14 cellular contexts compared by ENCODE assay signal in the genomic region with DNA sequence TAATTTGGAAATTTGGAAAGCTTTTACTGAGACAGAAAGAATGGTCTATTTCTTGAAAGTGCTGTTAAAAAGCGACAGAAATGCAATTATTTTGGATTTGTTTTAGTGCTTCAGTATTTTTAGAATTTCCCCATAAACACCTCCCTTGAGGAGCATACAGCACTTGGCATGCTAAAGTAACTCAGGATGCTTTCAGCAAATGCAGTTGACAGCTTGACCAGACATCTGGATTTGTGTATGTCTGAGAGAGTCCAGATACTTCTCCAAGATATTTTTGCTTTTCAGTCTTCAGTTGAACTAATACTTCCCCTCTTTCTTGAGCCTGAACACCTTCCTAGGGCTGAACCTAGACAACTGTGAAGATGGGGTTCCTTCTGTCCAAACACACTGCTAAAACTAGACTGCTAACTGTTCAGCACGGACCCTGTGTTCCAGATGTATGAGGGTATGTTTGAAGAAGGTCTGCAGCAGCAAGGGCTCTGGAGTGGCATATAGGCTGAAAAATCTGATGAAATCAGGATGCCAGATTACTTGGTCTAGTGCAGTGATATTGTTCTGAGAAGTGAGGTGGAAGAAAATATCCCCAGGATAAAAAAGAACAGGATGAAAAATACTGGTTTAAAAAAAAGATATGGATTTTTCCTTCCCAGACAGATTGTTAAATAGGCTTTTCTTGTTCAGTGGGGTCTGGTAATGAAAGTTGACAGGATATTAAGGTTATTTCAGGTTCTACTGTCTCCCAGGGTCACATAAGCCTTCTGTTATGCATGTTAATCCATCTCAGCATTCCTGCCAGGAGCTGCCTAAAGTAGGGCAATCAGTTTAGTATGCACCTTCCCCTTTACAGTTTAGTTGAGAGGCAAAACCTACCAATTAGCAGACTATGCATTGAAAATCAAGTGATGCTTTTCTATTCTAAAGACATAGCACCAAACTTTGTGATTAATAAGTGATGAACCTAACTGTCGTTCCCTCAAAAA.
DNase-seq lines count a peak whose midpoint lies in the region; ATAC-seq and TF ChIP-seq lines count a peak whose summit lies in the region.
"Had no signal": no experiment of that assay in that cellular context is flagged by ENCODE, and none has a peak within 500 bp of the region (broad histone marks: within the 10 kb centered on the region; RNA-seq: fewer than 3 reads in every experiment).

No MANE protein-coding gene starts in this region.

- POLR2A ChIA-PET in CD4-positive, alpha-beta T cell (lab: Charles Lee) = no interaction called here

- no peaks in the 10 kb centered on the region for H3K27me3 Mint-ChIP-seq in activated naive CD8-positive, alpha-beta T cell treated with anti-CD3 and anti-CD28 coated beads for 36 hours
- no peaks in the 10 kb centered on the region for H3K27me3 Mint-ChIP-seq in CD4-positive, alpha-beta T cell
- H3K27me3 Mint-ChIP-seq: activated CD4-positive, alpha-beta memory T cell treated with anti-CD3 and anti-CD28 coated beads, Interleukin-2, amount 10 ng/mL, durations not matched to agents 7 days and 5 days; activated T-helper 17 cell treated with anti-CD3 and anti-CD28 coated beads, Interleukin-2, amount 50 U/mL, for 72 hours had no signal

- H3K27me3 ChIP-seq in osteoblast (ENCODE audit: insufficient read depth, low read length) = no peaks in the 10 kb centered on the region
- H3K27me3 ChIP-seq in CD4-positive, alpha-beta T cell (ENCODE audit: control insufficient read depth, insufficient read depth, low read length) = no peaks in the 10 kb centered on the region
- H3K27me3 ChIP-seq: body of pancreas, upper lobe of left lung had no signal

- H4K20me1 ChIP-seq in osteoblast (ENCODE audit: insufficient read depth, low read length) = no peaks in the 10 kb centered on the region

- H3K79me2 ChIP-seq in osteoblast (ENCODE audit: insufficient read depth, low read length) = no peaks in the 10 kb centered on the region

- CTCF ChIA-PET in CD4-positive, alpha-beta T cell (lab: Charles Lee) = no interaction called here

- no peaks in the 10 kb centered on the region for H3K4me1 ChIP-seq in osteoblast (ENCODE audit: insufficient read depth, low read length)
- H3K4me1 ChIP-seq: body of pancreas had no signal

- ATAC-seq in GM21528 (IDR thresholded peaks at IDR 0.05; ENCODE audit: low FRiP score, unreplicated experiment) (no peak), HG03159 (IDR thresholded peaks at IDR 0.05; ENCODE audit: unreplicated experiment) (no peak)
- ATAC-seq in CD4-positive, alpha-beta T cell (ENCODE audit: poor library complexity) = no peak
- ATAC-seq: activated T-helper 17 cell treated with anti-CD3 and anti-CD28 coated beads, Interleukin-2, amount 50 U/mL, for 72 hours; body of pancreas had no signal

- H3K4me1 Mint-ChIP-seq in activated naive CD8-positive, alpha-beta T cell treated with anti-CD3 and anti-CD28 coated beads for 36 hours = no peaks in the 10 kb centered on the region
- H3K4me1 Mint-ChIP-seq in CD4-positive, alpha-beta T cell (ENCODE audit: low read depth) = no peaks in the 10 kb centered on the region
- H3K4me1 Mint-ChIP-seq: activated CD4-positive, alpha-beta memory T cell treated with anti-CD3 and anti-CD28 coated beads, Interleukin-2, amount 10 ng/mL, durations not matched to agents 7 days and 5 days; activated T-helper 17 cell treated with anti-CD3 and anti-CD28 coated beads, Interleukin-2, amount 50 U/mL, for 72 hours had no signal

- intact Hi-C loops in CD4-positive, alpha-beta T cell (cut with DNase I, micrococcal nuclease) = no loop called here

- DNase-seq in DMS114 treated with DMSO at 0.1 percent for 48 hours (lab: John Stamatoyannopoulos, UW; ENCODE audit: unreplicated experiment) = peak; percentile 60
- DNase-seq in NCI-H82 (lab: John Stamatoyannopoulos, UW) = peak; percentile 96
- peak; percentile 58 for DNase-seq in dedifferentiated amniotic fluid mesenchymal stem cell (ENCODE audit: extremely low spot score)
- DNase-seq in osteoblast (ENCODE audit: insufficient read length, low spot score, missing footprints) = no peak
- no peak for DNase-seq in activated naive CD8-positive, alpha-beta T cell treated with anti-CD3 and anti-CD28 coated beads for 36 hours
- DNase-seq in CD4-positive, alpha-beta T cell = no peak
- DNase-seq: activated CD4-positive, alpha-beta memory T cell treated with anti-CD3 and anti-CD28 coated beads, Interleukin-2, amount 10 ng/mL, durations not matched to agents 7 days and 5 days; body of pancreas; glutamatergic neuron; stimulated activated CD4-positive, alpha-beta T cell treated with anti-CD3 and anti-CD28 coated beads, Interleukin-2, amount 100 ng/mL, for 48 hours; upper lobe of left lung had no signal

- H3K36me3 Mint-ChIP-seq in activated naive CD8-positive, alpha-beta T cell treated with anti-CD3 and anti-CD28 coated beads for 36 hours = no peaks in the 10 kb centered on the region
- H3K36me3 Mint-ChIP-seq in CD4-positive, alpha-beta T cell (ENCODE audit: low read depth) = no peaks in the 10 kb centered on the region

- peak overlapping the region; percentile 25 for H2AFZ ChIP-seq in osteoblast (ENCODE audit: low read length)

- H3K4me3 Mint-ChIP-seq in activated naive CD8-positive, alpha-beta T cell treated with anti-CD3 and anti-CD28 coated beads for 36 hours = no peak overlapping the region
- H3K4me3 Mint-ChIP-seq in CD4-positive, alpha-beta T cell = no peak overlapping the region
- H3K4me3 Mint-ChIP-seq: activated CD4-positive, alpha-beta memory T cell treated with anti-CD3 and anti-CD28 coated beads, Interleukin-2, amount 10 ng/mL, durations not matched to agents 7 days and 5 days; activated T-helper 17 cell treated with anti-CD3 and anti-CD28 coated beads, Interleukin-2, amount 50 U/mL, for 72 hours had no signal

- no peaks in the 10 kb centered on the region for H3K9me3 Mint-ChIP-seq in activated naive CD8-positive, alpha-beta T cell treated with anti-CD3 and anti-CD28 coated beads for 36 hours
- no peaks in the 10 kb centered on the region for H3K9me3 Mint-ChIP-seq in CD4-positive, alpha-beta T cell
- H3K9me3 Mint-ChIP-seq: activated CD4-positive, alpha-beta memory T cell treated with anti-CD3 and anti-CD28 coated beads, Interleukin-2, amount 10 ng/mL, durations not matched to agents 7 days and 5 days; activated T-helper 17 cell treated with anti-CD3 and anti-CD28 coated beads, Interleukin-2, amount 50 U/mL, for 72 hours had no signal

- no peak for TF ChIP-seq CTCF in osteoblast (IDR thresholded peaks at IDR 0.05; ENCODE audit: extremely low read depth, low read depth, low read length)
- no peak for TF ChIP-seq CTCF in CD4-positive, alpha-beta T cell (IDR thresholded peaks at IDR 0.05)

- no peak overlapping the region for H3K27ac ChIP-seq in osteoblast (ENCODE audit: low read depth, low read length)
- H3K27ac ChIP-seq in CD4-positive, alpha-beta T cell (ENCODE audit: low read depth, low read length) = no peak overlapping the region
- H3K27ac ChIP-seq: body of pancreas, upper lobe of left lung had no signal

- H3K4me3 ChIP-seq in osteoblast (ENCODE audit: insufficient read depth, low read length) = no peak overlapping the region
- H3K4me3 ChIP-seq: body of pancreas, upper lobe of left lung had no signal

- H3K27ac Mint-ChIP-seq in activated naive CD8-positive, alpha-beta T cell treated with anti-CD3 and anti-CD28 coated beads for 36 hours = no peak overlapping the region
- no peak overlapping the region for H3K27ac Mint-ChIP-seq in CD4-positive, alpha-beta T cell
- H3K27ac Mint-ChIP-seq: activated CD4-positive, alpha-beta memory T cell treated with anti-CD3 and anti-CD28 coated beads, Interleukin-2, amount 10 ng/mL, durations not matched to agents 7 days and 5 days; activated T-helper 17 cell treated with anti-CD3 and anti-CD28 coated beads, Interleukin-2, amount 50 U/mL, for 72 hours had no signal

- no peaks in the 10 kb centered on the region for H3K36me3 ChIP-seq in osteoblast (ENCODE audit: insufficient read depth, low read length)
- H3K36me3 ChIP-seq: upper lobe of left lung had no signal

- no peak overlapping the region for H3K4me2 ChIP-seq in osteoblast (ENCODE audit: insufficient read depth, low read length)

- H3K9me3 ChIP-seq in osteoblast (ENCODE audit: low read depth, low read length) = no peaks in the 10 kb centered on the region
- no peaks in the 10 kb centered on the region for H3K9me3 ChIP-seq in CD4-positive, alpha-beta T cell (ENCODE audit: control insufficient read depth, low read length)
- H3K9me3 ChIP-seq: body of pancreas, upper lobe of left lung had no signal

Comparison
In these comparisons a context has a peak if more than half of its experiments do, and no peak if none do; other contexts are left out.
1. DNase-seq: peak in DMS114 treated with DMSO at 0.1 percent for 48 hours (single experiment), NCI-H82 (single experiment) and dedifferentiated amniotic fluid mesenchymal stem cell (single experiment); none in osteoblast (single experiment), activated naive CD8-positive, alpha-beta T cell treated with anti-CD3 and anti-CD28 coated beads for 36 hours (single experiment) and CD4-positive, alpha-beta T cell (0 of 10).